In the genomic region with DNA sequence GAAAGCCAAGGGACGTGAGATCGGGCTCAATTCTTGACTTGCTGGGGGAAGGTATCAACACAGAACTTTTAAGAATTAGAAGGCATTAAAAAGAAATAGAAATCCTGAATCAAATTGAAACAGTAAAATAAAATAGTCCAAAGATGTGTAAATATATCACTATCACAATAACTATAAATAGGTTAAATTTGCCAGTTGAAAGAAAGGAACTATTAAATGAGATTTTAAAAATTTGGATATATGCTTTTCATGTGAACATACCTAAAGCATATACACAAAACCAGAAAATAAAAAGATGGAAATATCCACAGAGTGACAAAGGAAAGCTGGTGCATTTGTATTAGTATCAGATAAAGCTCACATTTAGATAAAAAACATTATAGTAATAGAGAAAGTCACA, we compare ENCODE assay signal across 1 cellular context.
TF ChIP-seq lines count a peak whose summit lies in the region.

No MANE protein-coding gene starts in this region.

TF ChIP-seq in HCT116, 20 proteins besides CTCF, POLR2A, EP300 and RAD21 (continued from another document):
- no peak for TF ChIP-seq REST (IDR thresholded peaks at IDR 0.05; ENCODE audit: low read depth)
- TF ChIP-seq, protein P1, sequence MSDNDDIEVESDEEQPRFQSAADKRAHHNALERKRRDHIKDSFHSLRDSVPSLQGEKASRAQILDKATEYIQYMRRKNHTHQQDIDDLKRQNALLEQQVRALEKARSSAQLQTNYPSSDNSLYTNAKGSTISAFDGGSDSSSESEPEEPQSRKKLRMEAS (IDR thresholded peaks at IDR 0.05): no peak
